In the genomic region with DNA sequence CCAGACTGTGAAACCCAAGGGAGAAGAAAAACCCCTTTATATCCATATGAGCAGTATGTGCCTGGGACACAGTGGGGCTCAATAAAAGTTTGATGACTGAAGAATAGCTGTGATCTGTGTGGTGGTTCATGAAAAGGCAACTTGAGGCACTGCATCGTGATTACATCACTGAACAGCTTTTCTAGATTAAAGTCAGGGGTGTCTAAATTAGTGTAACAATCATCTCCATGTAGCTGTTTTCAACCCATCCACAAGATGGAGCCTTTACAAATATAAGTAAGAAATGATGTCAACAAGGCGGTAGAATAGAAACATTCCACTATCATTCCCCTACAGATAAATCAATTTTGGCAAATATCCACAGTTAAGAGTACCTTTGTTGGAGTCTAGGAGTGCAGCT, we compare ENCODE assay signal across 12 cellular contexts.
DNase-seq lines count a peak whose midpoint lies in the region; ATAC-seq and TF ChIP-seq lines count a peak whose summit lies in the region.
"Had no signal": no experiment of that assay in that cellular context is flagged by ENCODE, and none has a peak within 500 bp of the region (broad histone marks: within the 10 kb centered on the region; RNA-seq: fewer than 3 reads in every experiment).

No MANE protein-coding gene starts in this region.

- DNase-seq in SKM-1 treated with dmso at 0.1 percent for 144 hours (lab: John Stamatoyannopoulos, UW; ENCODE audit: unreplicated experiment) = peak; percentile 4
- DNase-seq in SKM-1 (lab: John Stamatoyannopoulos, UW; ENCODE audit: unreplicated experiment) = no peak
- DNase-seq in HuH-7.5 (ENCODE audit: low spot score) = peak; percentile 31
- no peak for DNase-seq in brain microvascular endothelial cell
- DNase-seq in retinal pigment epithelial cell (ENCODE audit: low read depth) = no peak
- DNase-seq in LoVo (ENCODE audit: low spot score) = no peak
- DNase-seq in stimulated activated CD4-positive, alpha-beta T cell treated with anti-CD3 and anti-CD28 coated beads, Interleukin-4, amount 100 ng/mL, for 4 hours = no peak
- DNase-seq: activated naive CD8-positive, alpha-beta T cell treated with anti-CD3 and anti-CD28 coated beads for 36 hours; NCI-H524 treated with DMSO at 0.1 percent for 48 hours; small intestine had no signal

- in situ Hi-C loops in brain microvascular endothelial cell (cut with HindIII; ENCODE audit: low pct_ligation_motif_present, low sequenced_read_pairs) = no loop called here

- H3K27me3 ChIP-seq in brain microvascular endothelial cell (replicated peaks) = no peaks in the 10 kb centered on the region

- H3K4me3 ChIP-seq in brain microvascular endothelial cell (ENCODE audit: low read depth, low read length) (no peak overlapping the region), retinal pigment epithelial cell (ENCODE audit: low read length) (no peak overlapping the region)

- ATAC-seq in HG03439 (IDR thresholded peaks at IDR 0.05; ENCODE audit: unreplicated experiment) = no peak
- ATAC-seq: stimulated activated memory B cell treated with anti-CD40 and anti-IgM and Interleukin-4, amounts not matched to agents 10 μg/mL and 1 μg/mL and 100 μg/mL, for 72 hours had no signal

- H3K36me3 ChIP-seq in brain microvascular endothelial cell (replicated peaks) = no peaks in the 10 kb centered on the region

- TF ChIP-seq CTCF in brain microvascular endothelial cell (IDR thresholded peaks at IDR 0.05; ENCODE audit: low read depth, low read length, missing control alignments) = peak; percentile 21
- TF ChIP-seq CTCF in retinal pigment epithelial cell (conservative IDR thresholded peaks at IDR 0.05; ENCODE audit: low read depth, low read length) = peak; percentile 35

- H3K27ac ChIP-seq in brain microvascular endothelial cell = no peak overlapping the region

Comparison
In these comparisons a context has a peak if more than half of its experiments do, and no peak if none do; other contexts are left out.
1. DNase-seq: peak in SKM-1 treated with dmso at 0.1 percent for 144 hours (single experiment) and HuH-7.5 (single experiment); none in SKM-1 (single experiment), brain microvascular endothelial cell (single experiment), retinal pigment epithelial cell (single experiment), LoVo (single experiment) and stimulated activated CD4-positive, alpha-beta T cell treated with anti-CD3 and anti-CD28 coated beads, Interleukin-4, amount 100 ng/mL, for 4 hours (0 of 2).